Comparison of ENCODE assay signal across 23 cellular contexts in the genomic region with DNA sequence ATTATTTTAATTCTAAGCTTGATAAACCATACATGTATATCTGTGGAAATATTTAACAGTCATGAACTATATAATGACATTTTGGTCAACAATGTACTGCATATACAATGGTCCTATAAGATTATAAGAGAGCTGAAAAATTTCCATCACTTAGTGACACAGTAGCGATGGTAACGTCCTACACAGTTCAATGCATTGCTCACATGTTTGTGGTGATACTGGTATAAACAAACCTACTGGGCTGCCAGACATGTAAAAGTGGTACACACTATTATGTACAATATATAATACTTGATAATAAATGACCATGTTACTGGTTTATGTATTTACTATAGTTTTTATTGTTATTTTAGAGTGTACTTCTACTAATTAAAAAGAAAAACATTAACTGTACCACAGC.
"Had no signal": no experiment of that assay in that cellular context is flagged by ENCODE, and none has a peak within 500 bp of the region (broad histone marks: within the 10 kb centered on the region; RNA-seq: fewer than 3 reads in every experiment).

No MANE protein-coding gene starts in this region.

- H3K36me3 ChIP-seq: esophagus muscularis mucosa, neutrophil, right lobe of liver, spleen, stomach, thoracic aorta, transverse colon had no signal

- H3K27me3 ChIP-seq: esophagus muscularis mucosa, hepatocyte, neutrophil, right lobe of liver, spleen, stomach, transverse colon had no signal

- H3K4me1 ChIP-seq: right lobe of liver, spleen had no signal

- H3K4me3 ChIP-seq: esophagus muscularis mucosa, hepatocyte, mucosa of descending colon, psoas muscle, right lobe of liver, spleen, stomach, thoracic aorta, transverse colon had no signal

- DNase-seq: effector memory CD8-positive, alpha-beta T cell; foreskin melanocyte; head of caudate nucleus; left colon; mucosa of descending colon; naive thymus-derived CD8-positive, alpha-beta T cell; psoas muscle; retina; right lobe of liver; spleen; stimulated activated CD4-positive, alpha-beta T cell treated with anti-CD3 and anti-CD28 coated beads, Interleukin-15, amount 100 ng/mL, for 24 hours; stimulated activated CD4-positive, alpha-beta T cell treated with anti-CD3 and anti-CD28 coated beads, Interleukin-1b, Interleukin-23, amount 100 ng/mL, for 48 hours; stimulated activated CD4-positive, alpha-beta T cell treated with anti-CD3 and anti-CD28 coated beads, Interleukin-4, amount 100 ng/mL, for 4 hours; stimulated activated naive CD4-positive, alpha-beta T cell; stomach; substantia nigra; transverse colon had no signal

- H3K36me3 Mint-ChIP-seq: naive thymus-derived CD8-positive, alpha-beta T cell had no signal

- H3K27ac ChIP-seq: epithelial cell of prostate, esophagus muscularis mucosa, hepatocyte, neutrophil, psoas muscle, right lobe of liver, spleen, stomach, thoracic aorta, transverse colon had no signal

- H3K9me3 ChIP-seq: esophagus muscularis mucosa, mucosa of descending colon, neutrophil, psoas muscle, right lobe of liver, spleen, stomach, thoracic aorta, transverse colon had no signal

- H3K9me3 Mint-ChIP-seq: dendritic cell treated with granulocyte-macrophage colony-stimulating factor and Interleukin-4, amounts not matched to agents 40 ng/mL and 50 ng/mL, for 4 days; effector memory CD8-positive, alpha-beta T cell had no signal

- ATAC-seq: effector memory CD8-positive, alpha-beta T cell; left colon; mucosa of descending colon; naive thymus-derived CD8-positive, alpha-beta T cell; psoas muscle; right lobe of liver had no signal

- H3K4me1 Mint-ChIP-seq: naive thymus-derived CD8-positive, alpha-beta T cell had no signal

- H3K27me3 Mint-ChIP-seq: effector memory CD8-positive, alpha-beta T cell had no signal

- H3K27ac Mint-ChIP-seq: dendritic cell treated with granulocyte-macrophage colony-stimulating factor and Interleukin-4, amounts not matched to agents 40 ng/mL and 50 ng/mL, for 4 days; effector memory CD8-positive, alpha-beta T cell; naive thymus-derived CD8-positive, alpha-beta T cell had no signal

- H3K4me3 Mint-ChIP-seq: dendritic cell treated with granulocyte-macrophage colony-stimulating factor and Interleukin-4, amounts not matched to agents 40 ng/mL and 50 ng/mL, for 4 days; effector memory CD8-positive, alpha-beta T cell; naive thymus-derived CD8-positive, alpha-beta T cell had no signal
